Comparison of ENCODE assay signal across 1 cellular context in the genomic region with DNA sequence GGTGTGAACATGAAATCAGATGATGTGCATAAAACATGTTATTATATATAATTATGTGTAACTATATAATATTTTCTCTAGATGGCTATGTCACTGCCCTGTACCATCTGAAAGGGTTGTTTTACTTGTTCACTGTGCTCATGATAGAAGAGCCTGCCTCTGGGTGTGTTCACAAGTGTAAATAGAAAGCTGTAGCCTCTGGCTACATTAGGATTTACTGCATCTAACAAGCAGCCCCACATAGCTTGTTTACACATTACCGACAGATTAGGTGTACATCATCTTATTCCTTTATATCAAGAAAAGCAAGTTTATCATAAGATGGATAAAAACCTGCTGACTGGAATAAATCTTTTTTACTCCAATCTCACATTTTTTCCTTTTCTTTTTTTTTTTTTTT.
TF ChIP-seq lines count a peak whose summit lies in the region.

No MANE protein-coding gene starts in this region.

TF ChIP-seq in IMR-90, 13 proteins besides CTCF, POLR2A, EP300 and RAD21:
- TF ChIP-seq RCOR1 (IDR thresholded peaks at IDR 0.05; ENCODE audit: insufficient replicate concordance, low read length): no peak
- TF ChIP-seq NFE2L2 (IDR thresholded peaks at IDR 0.05; ENCODE audit: low read depth, low read length): no peak
- TF ChIP-seq CEBPB (IDR thresholded peaks at IDR 0.05; ENCODE audit: low read depth, low read length): no peak
- TF ChIP-seq, protein P1, sequence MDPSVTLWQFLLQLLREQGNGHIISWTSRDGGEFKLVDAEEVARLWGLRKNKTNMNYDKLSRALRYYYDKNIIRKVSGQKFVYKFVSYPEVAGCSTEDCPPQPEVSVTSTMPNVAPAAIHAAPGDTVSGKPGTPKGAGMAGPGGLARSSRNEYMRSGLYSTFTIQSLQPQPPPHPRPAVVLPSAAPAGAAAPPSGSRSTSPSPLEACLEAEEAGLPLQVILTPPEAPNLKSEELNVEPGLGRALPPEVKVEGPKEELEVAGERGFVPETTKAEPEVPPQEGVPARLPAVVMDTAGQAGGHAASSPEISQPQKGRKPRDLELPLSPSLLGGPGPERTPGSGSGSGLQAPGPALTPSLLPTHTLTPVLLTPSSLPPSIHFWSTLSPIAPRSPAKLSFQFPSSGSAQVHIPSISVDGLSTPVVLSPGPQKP (IDR thresholded peaks at IDR 0.05; ENCODE audit: borderline replicate concordance, low read depth, low read length): no peak
- TF ChIP-seq, protein P2, sequence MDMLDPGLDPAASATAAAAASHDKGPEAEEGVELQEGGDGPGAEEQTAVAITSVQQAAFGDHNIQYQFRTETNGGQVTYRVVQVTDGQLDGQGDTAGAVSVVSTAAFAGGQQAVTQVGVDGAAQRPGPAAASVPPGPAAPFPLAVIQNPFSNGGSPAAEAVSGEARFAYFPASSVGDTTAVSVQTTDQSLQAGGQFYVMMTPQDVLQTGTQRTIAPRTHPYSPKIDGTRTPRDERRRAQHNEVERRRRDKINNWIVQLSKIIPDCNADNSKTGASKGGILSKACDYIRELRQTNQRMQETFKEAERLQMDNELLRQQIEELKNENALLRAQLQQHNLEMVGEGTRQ (IDR thresholded peaks at IDR 0.05; ENCODE audit: low read depth, low read length): no peak
- TF ChIP-seq SMC3 (IDR thresholded peaks at IDR 0.05; ENCODE audit: low read depth, low read length): no peak
- TF ChIP-seq RFX5 (IDR thresholded peaks at IDR 0.05; ENCODE audit: low read depth, low read length): no peak
- no peak for TF ChIP-seq MAZ (IDR thresholded peaks at IDR 0.05; ENCODE audit: borderline replicate concordance, low read depth, low read length)
- no peak for TF ChIP-seq MAFK (IDR thresholded peaks at IDR 0.05; ENCODE audit: low read depth, low read length)
- no peak for TF ChIP-seq BHLHE40 (IDR thresholded peaks at IDR 0.05; ENCODE audit: low read depth, low read length)
- TF ChIP-seq MXI1 (IDR thresholded peaks at IDR 0.05; ENCODE audit: borderline replicate concordance, low read depth, low read length): no peak
- TF ChIP-seq CHD1 (IDR thresholded peaks at IDR 0.05; ENCODE audit: low read depth, low read length): no peak
- no peak for TF ChIP-seq FOS (IDR thresholded peaks at IDR 0.05; ENCODE audit: low read depth, low read length)
